Comparison of ENCODE assay signal across 1 cellular context in genomic region chr20:3785240-3786125, GRCh38.
TF ChIP-seq lines count a peak whose summit lies in the region.

No MANE protein-coding gene starts in this region.

TF ChIP-seq in GM23338, 12 proteins besides CTCF, POLR2A, EP300 and RAD21 (continued from another document):
- TF ChIP-seq REST (IDR thresholded peaks at IDR 0.05; ENCODE audit: unreplicated experiment) (no peak), POLR2AphosphoS5 (IDR thresholded peaks at IDR 0.05; ENCODE audit: low read depth) (no peak), CREB1 (CRISPR knock-in tag; IDR thresholded peaks at IDR 0.05; ENCODE audit: low read depth) (no peak), EZH2 (IDR thresholded peaks at IDR 0.05; ENCODE audit: low read depth, unreplicated experiment) (no peak), ZNF331 (CRISPR knock-in tag; IDR thresholded peaks at IDR 0.05; ENCODE audit: low read depth) (no peak)
